Comparison of ENCODE assay signal across 20 cellular contexts in the genomic region with DNA sequence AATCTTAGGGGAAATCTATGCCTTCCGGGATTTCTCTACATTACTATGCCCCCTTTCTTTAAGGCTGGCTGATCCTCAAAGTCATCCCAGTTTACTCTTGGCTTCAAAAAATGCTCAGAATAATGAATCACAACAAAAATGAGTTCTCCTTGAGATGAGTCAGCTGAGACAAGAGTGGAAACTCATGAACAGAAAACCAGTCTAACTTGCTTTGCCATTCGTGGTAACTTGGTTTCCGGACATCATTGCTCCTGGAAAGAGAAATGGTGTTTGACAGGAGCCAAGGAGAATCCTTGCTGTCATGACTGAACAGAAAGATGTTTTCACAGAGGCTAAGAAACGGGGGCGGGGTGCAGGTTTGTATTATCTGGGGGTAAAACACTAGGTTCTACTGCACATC.
DNase-seq lines count a peak whose midpoint lies in the region; ATAC-seq, FAIRE-seq and TF ChIP-seq lines count a peak whose summit lies in the region.
"Had no signal": no experiment of that assay in that cellular context is flagged by ENCODE, and none has a peak within 500 bp of the region (broad histone marks: within the 10 kb centered on the region; RNA-seq: fewer than 3 reads in every experiment).

No MANE protein-coding gene starts in this region.

- H3K9ac ChIP-seq in mesenchymal stem cell (ENCODE audit: low read length) (no peak overlapping the region), kidney (ENCODE audit: low read length in 2 of 2) (no peak overlapping the region)
- H3K9ac ChIP-seq: neural progenitor cell had no signal

- H3K79me1 ChIP-seq in mesenchymal stem cell (replicated peaks; ENCODE audit: low read length, poor library complexity, severe bottlenecking) = no peaks in the 10 kb centered on the region

- DNase-seq in DMS53 (lab: John Stamatoyannopoulos, UW) (peak; percentile 87), LNCaP clone FGC (ENCODE audit: low read depth) (peak; percentile 49), epithelial cell of esophagus (ENCODE audit: low read depth) (peak; percentile 96), osteoblast (ENCODE audit: insufficient read length, low spot score, missing footprints) (no peak), mesenchymal stem cell (no peak), NOMO-1 treated with dmso at 0.1 percent for 144 hours (lab: John Stamatoyannopoulos, UW; ENCODE audit: unreplicated experiment) (no peak), Right ventricle myocardium superior (no peak), kidney (no peak)
- DNase-seq: activated CD4-positive, alpha-beta T cell treated with anti-CD3 and anti-CD28 coated beads, Interleukin-2, amount 50 U/mL, for 4 hours; activated naive CD4-positive, alpha-beta T cell treated with Interleukin-2 at 50 U/mL for 16 hours; activated T-cell treated with anti-CD3 and anti-CD28 coated beads for 4 hours; CD8-positive, alpha-beta T cell; heart right ventricle; midbrain; NCI-H1092 treated with DMSO at 0.1 percent for 48 hours; NCI-H2107; uterus had no signal

- no peak overlapping the region for H2BK15ac ChIP-seq in mesenchymal stem cell (ENCODE audit: low read depth, poor library complexity, severe bottlenecking)

- no peak for ATAC-seq in Right ventricle myocardium superior (ENCODE audit: poor library complexity)
- ATAC-seq: CD8-positive, alpha-beta T cell; heart right ventricle had no signal

- peak overlapping the region; percentile 8 for H2AFZ ChIP-seq in osteoblast (ENCODE audit: low read length)
- no peak overlapping the region for H2AFZ ChIP-seq in mesenchymal stem cell (ENCODE audit: low read depth, low read length)
- H2AFZ ChIP-seq: neural progenitor cell had no signal

- no peaks in the 10 kb centered on the region for H3K79me2 ChIP-seq in osteoblast (ENCODE audit: insufficient read depth, low read length)

- H3K4me3 ChIP-seq in LNCaP clone FGC (ENCODE audit: low read depth, low read length) = no peak overlapping the region
- no peak overlapping the region for H3K4me3 ChIP-seq in epithelial cell of esophagus (ENCODE audit: low read length)
- no peak overlapping the region for H3K4me3 ChIP-seq in osteoblast (ENCODE audit: insufficient read depth, low read length)
- H3K4me3 ChIP-seq in mesenchymal stem cell (ENCODE audit: insufficient read depth in 1 of 2, low read depth in 1 of 2, low read length in 2 of 2) = no peak overlapping the region
- H3K4me3 ChIP-seq in kidney (ENCODE audit: low read length in 2 of 2) = no peak overlapping the region
- H3K4me3 ChIP-seq: esophagus muscularis mucosa, heart right ventricle, neural progenitor cell, uterus had no signal

- WGBS in mesenchymal stem cell = 88% methylated on average over 3 of the region's 5 CpGs

- TF ChIP-seq CTCF in LNCaP clone FGC (IDR thresholded peaks at IDR 0.05; ENCODE audit: control insufficient read depth, extremely low read depth, insufficient read depth) = no peak
- TF ChIP-seq CTCF in epithelial cell of esophagus (IDR thresholded peaks at IDR 0.05; ENCODE audit: insufficient read depth, low read depth, low read length, missing control alignments) = no peak
- TF ChIP-seq CTCF in osteoblast (IDR thresholded peaks at IDR 0.05; ENCODE audit: extremely low read depth, low read depth, low read length) = no peak
- no peak for TF ChIP-seq CTCF in kidney (IDR thresholded peaks at IDR 0.05; ENCODE audit: borderline replicate concordance, extremely low read depth, insufficient read depth)

- H2AK5ac ChIP-seq in mesenchymal stem cell (ENCODE audit: low read length, severe bottlenecking) = no peak overlapping the region

- H3K9me3 ChIP-seq in osteoblast (ENCODE audit: low read depth, low read length) = no peaks in the 10 kb centered on the region
- H3K9me3 ChIP-seq in mesenchymal stem cell (ENCODE audit: control insufficient read depth, low read length) = no peaks in the 10 kb centered on the region
- H3K9me3 ChIP-seq in kidney (ENCODE audit: control insufficient read depth in 1 of 2, low read length in 2 of 2) = no peaks in the 10 kb centered on the region
- H3K9me3 ChIP-seq: esophagus muscularis mucosa, uterus had no signal

- no peak overlapping the region for H4K91ac ChIP-seq in mesenchymal stem cell (ENCODE audit: low read length)

- no peak overlapping the region for H3K4ac ChIP-seq in mesenchymal stem cell (ENCODE audit: low read depth in 1 of 2, low read length in 2 of 2)

- no peak for FAIRE-seq in kidney (lab: Jason Lieb, UNC)
- FAIRE-seq: islet of Langerhans had no signal

- peak overlapping the region; percentile 31 for H3K27ac ChIP-seq in osteoblast (ENCODE audit: low read depth, low read length)
- H3K27ac ChIP-seq in mesenchymal stem cell (ENCODE audit: low read length, poor library complexity, severe bottlenecking) = no peak overlapping the region
- H3K27ac ChIP-seq in kidney (ENCODE audit: low read depth in 2 of 2, low read length in 2 of 2) = no peak overlapping the region
- H3K27ac ChIP-seq: esophagus muscularis mucosa, heart right ventricle, neural progenitor cell, uterus had no signal

- intact Hi-C loops in Right ventricle myocardium superior (cut with DNase I) = no loop called here
- intact Hi-C loops in kidney (cut with DNase I) = no loop called here

- H3K4me1 ChIP-seq in osteoblast (ENCODE audit: insufficient read depth, low read length) (peaks cover 15% of the 10 kb centered on the region), mesenchymal stem cell (ENCODE audit: control insufficient read depth, insufficient read depth, low read depth, low read length) (no peaks in the 10 kb centered on the region), kidney (ENCODE audit: control insufficient read depth in 1 of 2, insufficient read depth in 1 of 2, low read depth in 1 of 2, low read length in 2 of 2) (no peaks in the 10 kb centered on the region)
- H3K4me1 ChIP-seq: esophagus muscularis mucosa, heart right ventricle, uterus had no signal

- no peaks in the 10 kb centered on the region for H3K36me3 ChIP-seq in osteoblast (ENCODE audit: insufficient read depth, low read length)
- no peaks in the 10 kb centered on the region for H3K36me3 ChIP-seq in mesenchymal stem cell (ENCODE audit: control insufficient read depth in 1 of 2, insufficient read depth in 2 of 2, low read depth in 1 of 2, low read length in 2 of 2)
- no peaks in the 10 kb centered on the region for H3K36me3 ChIP-seq in kidney (ENCODE audit: control insufficient read depth in 1 of 2, insufficient read depth in 2 of 2, low read length in 2 of 2)
- H3K36me3 ChIP-seq: esophagus muscularis mucosa, heart right ventricle, neural progenitor cell, uterus had no signal

- no peak overlapping the region for H3K14ac ChIP-seq in mesenchymal stem cell (ENCODE audit: low read length in 2 of 2)

- no peak overlapping the region for H2BK120ac ChIP-seq in mesenchymal stem cell (ENCODE audit: low read depth, low read length)

- no peak overlapping the region for H2BK5ac ChIP-seq in mesenchymal stem cell (ENCODE audit: low read depth, low read length, poor library complexity, severe bottlenecking)

- H4K20me1 ChIP-seq in osteoblast (ENCODE audit: insufficient read depth, low read length) = no peaks in the 10 kb centered on the region

- H3K18ac ChIP-seq in mesenchymal stem cell (ENCODE audit: low read depth in 1 of 2, low read length in 2 of 2) = no peak overlapping the region

- H4K8ac ChIP-seq in mesenchymal stem cell (ENCODE audit: low read length) = no peak overlapping the region

- H2BK12ac ChIP-seq in mesenchymal stem cell (ENCODE audit: low read length in 2 of 2) = no peak overlapping the region

- H3K27me3 ChIP-seq in osteoblast (ENCODE audit: insufficient read depth, low read length) (no peaks in the 10 kb centered on the region), mesenchymal stem cell (ENCODE audit: control insufficient read depth in 1 of 2, insufficient read depth in 1 of 2, low read length in 2 of 2) (no peaks in the 10 kb centered on the region)
- H3K27me3 ChIP-seq: esophagus muscularis mucosa, neural progenitor cell, uterus had no signal

- H3K4me2 ChIP-seq in osteoblast (ENCODE audit: insufficient read depth, low read length) (no peak overlapping the region), mesenchymal stem cell (ENCODE audit: low read length, poor library complexity, severe bottlenecking) (no peak overlapping the region)
- H3K4me2 ChIP-seq: neural progenitor cell had no signal

- H3K23ac ChIP-seq in mesenchymal stem cell (ENCODE audit: low read length in 2 of 2) = no peak overlapping the region

Comparison
In these comparisons a context has a peak if more than half of its experiments do, and no peak if none do; other contexts are left out.
1. DNase-seq: peak in DMS53 (single experiment), LNCaP clone FGC (single experiment) and epithelial cell of esophagus (single experiment); none in osteoblast (single experiment), mesenchymal stem cell (single experiment), NOMO-1 treated with dmso at 0.1 percent for 144 hours (single experiment), Right ventricle myocardium superior (single experiment) and kidney (single experiment).